In the genomic region with DNA sequence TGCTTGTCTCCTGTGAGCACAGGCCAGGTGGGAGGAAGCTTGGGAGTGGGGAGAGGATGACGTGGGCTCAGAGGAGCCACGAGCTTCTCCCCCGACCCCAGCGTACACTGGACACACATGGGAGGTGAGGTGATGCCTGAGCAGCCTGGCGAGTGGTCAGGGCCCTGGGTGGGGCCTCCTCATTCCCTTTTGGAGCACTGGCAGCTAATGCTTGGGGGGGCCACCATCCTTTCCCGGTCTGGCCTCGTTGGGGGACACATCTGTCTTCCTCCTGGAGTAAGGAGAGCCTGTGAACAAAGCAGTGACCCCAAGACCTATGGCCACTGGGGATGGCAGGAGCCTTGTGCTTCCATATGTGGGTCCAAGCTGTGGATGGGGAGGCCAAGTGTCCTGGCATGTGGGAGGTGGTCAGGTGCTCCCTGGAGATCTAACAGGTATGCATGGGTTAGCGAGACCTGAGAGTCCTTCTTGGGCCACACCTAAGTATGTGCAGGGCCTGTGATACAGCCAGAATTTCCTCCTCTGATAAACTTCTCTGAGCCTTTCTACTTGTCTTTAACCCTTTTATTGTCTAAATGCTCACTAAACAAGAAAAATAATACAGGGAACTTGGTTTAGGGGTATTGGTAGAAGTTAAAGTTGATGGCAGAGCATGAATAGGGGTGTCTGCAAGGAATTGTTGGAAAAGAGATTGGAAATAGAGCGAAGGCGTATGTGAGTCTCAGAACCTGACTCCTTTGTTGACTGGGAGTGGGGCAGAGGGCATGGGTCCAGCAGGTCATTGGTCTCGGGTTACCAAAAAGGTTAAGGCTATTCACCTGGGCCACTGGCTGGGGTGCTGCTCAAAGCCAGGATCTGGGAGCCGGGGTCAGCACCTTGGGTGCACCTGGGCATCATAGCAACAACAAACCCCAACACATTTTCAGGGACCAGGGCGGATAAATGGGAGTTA, we compare ENCODE assay signal across 12 cellular contexts. TPM values are rescaled to one million over a fixed set of nuclear protein-coding genes. Genes with fewer than 3 reads are reported as not detected.
DNase-seq lines count a peak whose midpoint lies in the region; ATAC-seq and TF ChIP-seq lines count a peak whose summit lies in the region.
"Had no signal": no experiment of that assay in that cellular context is flagged by ENCODE, and none has a peak within 500 bp of the region (broad histone marks: within the 10 kb centered on the region; RNA-seq: fewer than 3 reads in every experiment).

No MANE protein-coding gene starts in this region.

- H3K9me3 ChIP-seq in adrenal gland (replicated peaks in 1 of 3): no peaks in the 10 kb centered on the region
- H3K9me3 ChIP-seq in tibial nerve: no peaks in the 10 kb centered on the region

- H3K4me1 Mint-ChIP-seq in activated T-cell treated with anti-CD3 and anti-CD28 coated beads, Interleukin-2, amount 50 U/mL, for 72 hours (ENCODE audit: low read depth): peaks cover 100% of the 10 kb centered on the region
- H3K4me1 Mint-ChIP-seq in activated T-cell treated with anti-CD3 and anti-CD28 coated beads, Interleukin-2, amount 50 U/mL, for 4 hours (ENCODE audit: low read depth): peaks cover 98% of the 10 kb centered on the region
- H3K4me1 Mint-ChIP-seq in naive B cell: peaks cover 72 to 100% (median 87%) of the 10 kb centered on the region in 3 donors

- TF ChIP-seq EP300 in tibial nerve (IDR thresholded peaks at IDR 0.05): no peak

- ATAC-seq in activated T-cell treated with anti-CD3 and anti-CD28 coated beads, Interleukin-2, amount 50 U/mL, for 72 hours (replicated peaks in 1 of 2): no peak
- no peak for ATAC-seq in activated T-cell treated with anti-CD3 and anti-CD28 coated beads, Interleukin-2, amount 50 U/mL, for 4 hours
- ATAC-seq in naive B cell (ENCODE audit: low read depth in 2 of 2): no peak
- no peak for ATAC-seq in HG03432 (IDR thresholded peaks at IDR 0.05; ENCODE audit: unreplicated experiment)
- no peak for ATAC-seq in GM19023 (IDR thresholded peaks at IDR 0.05; ENCODE audit: unreplicated experiment)
- ATAC-seq: GM23338 had no signal

- H3K4me1 ChIP-seq in adrenal gland (replicated peaks in 1 of 2) (peaks cover 25 to 76% of the 10 kb centered on the region in 2 donors), tibial nerve (peaks cover 5 to 100% (median 95%) of the 10 kb centered on the region in 4 donors)

- H3K27ac ChIP-seq in adrenal gland: peak overlapping the region in 4 of 5 donors; percentile 44 to 69 (median 54)
- peak overlapping the region in 3 of 4 donors; percentile 42 to 100 (median 68) for H3K27ac ChIP-seq in tibial nerve

- DNase-seq in activated T-cell treated with anti-CD3 and anti-CD28 coated beads, Interleukin-2, amount 50 U/mL, for 72 hours: no peak
- DNase-seq in activated T-cell treated with anti-CD3 and anti-CD28 coated beads, Interleukin-2, amount 50 U/mL, for 4 hours: no peak
- no peak for DNase-seq in adrenal gland
- DNase-seq in naive B cell: no peak
- no peak for DNase-seq in tibial nerve (ENCODE audit: low spot score in 2 of 2)
- DNase-seq in ureter (ENCODE audit: low spot score): no peak
- DNase-seq: activated CD4-positive, CD25-positive, alpha-beta regulatory T cell treated with anti-CD3 and anti-CD28 coated beads, Interleukin-2, amount 50 U/mL, for 72 hours; aorta; stimulated activated CD4-positive, alpha-beta T cell treated with anti-CD3 and anti-CD28 coated beads, Interleukin-4, amount 100 ng/mL, for 24 hours had no signal

- H3K4me3 ChIP-seq in adrenal gland (no peak overlapping the region), tibial nerve (no peak overlapping the region)
- H3K4me3 ChIP-seq: GM23338 had no signal

- TF ChIP-seq CTCF in adrenal gland (IDR thresholded peaks at IDR 0.05) (no peak), tibial nerve (IDR thresholded peaks at IDR 0.05) (no peak)

- H3K27me3 ChIP-seq in adrenal gland (no peaks in the 10 kb centered on the region), tibial nerve (no peaks in the 10 kb centered on the region)

- H3K36me3 Mint-ChIP-seq in activated T-cell treated with anti-CD3 and anti-CD28 coated beads, Interleukin-2, amount 50 U/mL, for 72 hours (ENCODE audit: insufficient read depth in 2 of 2): peaks cover 0 to 2% of the 10 kb centered on the region in 2 donors
- H3K36me3 Mint-ChIP-seq in activated T-cell treated with anti-CD3 and anti-CD28 coated beads, Interleukin-2, amount 50 U/mL, for 4 hours (ENCODE audit: insufficient read depth): peaks cover 1% of the 10 kb centered on the region
- no peaks in the 10 kb centered on the region for H3K36me3 Mint-ChIP-seq in naive B cell

- no peaks in the 10 kb centered on the region for H3K36me3 ChIP-seq in adrenal gland (replicated peaks in 1 of 2)
- H3K36me3 ChIP-seq in tibial nerve: no peaks in the 10 kb centered on the region

- H3K27ac Mint-ChIP-seq in activated T-cell treated with anti-CD3 and anti-CD28 coated beads, Interleukin-2, amount 50 U/mL, for 72 hours: peak overlapping the region; percentile 51
- peak overlapping the region in 5 of 6 donors; percentile 53 to 78 (median 61) for H3K27ac Mint-ChIP-seq in naive B cell
- H3K27ac Mint-ChIP-seq: GM23338 had no signal

- no peaks in the 10 kb centered on the region for H3K27me3 Mint-ChIP-seq in activated T-cell treated with anti-CD3 and anti-CD28 coated beads, Interleukin-2, amount 50 U/mL, for 72 hours (ENCODE audit: low read depth)
- no peaks in the 10 kb centered on the region for H3K27me3 Mint-ChIP-seq in activated T-cell treated with anti-CD3 and anti-CD28 coated beads, Interleukin-2, amount 50 U/mL, for 4 hours (ENCODE audit: low read depth)
- H3K27me3 Mint-ChIP-seq in naive B cell: no peaks in the 10 kb centered on the region

- H3K9me3 Mint-ChIP-seq in activated T-cell treated with anti-CD3 and anti-CD28 coated beads, Interleukin-2, amount 50 U/mL, for 72 hours: no peaks in the 10 kb centered on the region
- no peaks in the 10 kb centered on the region for H3K9me3 Mint-ChIP-seq in activated T-cell treated with anti-CD3 and anti-CD28 coated beads, Interleukin-2, amount 50 U/mL, for 4 hours
- H3K9me3 Mint-ChIP-seq in naive B cell: no peaks in the 10 kb centered on the region
- H3K9me3 Mint-ChIP-seq: GM23338 had no signal

- 76 to 89% (median 83%) methylated on average over 10 to 13 of the region's 13 CpGs for whole genome bisulfite sequencing in adrenal gland, 4 donors
- 84 to 88% methylated on average over 13 of the region's 13 CpGs for WGBS in tibial nerve, 2 donors

- intact Hi-C loops in adrenal gland (cut with DNase I): no loop called here

- H3K4me3 Mint-ChIP-seq in activated T-cell treated with anti-CD3 and anti-CD28 coated beads, Interleukin-2, amount 50 U/mL, for 72 hours: peak overlapping the region; percentile 34 to 53
- no peak overlapping the region for H3K4me3 Mint-ChIP-seq in activated T-cell treated with anti-CD3 and anti-CD28 coated beads, Interleukin-2, amount 50 U/mL, for 4 hours
- H3K4me3 Mint-ChIP-seq in naive B cell: peak overlapping the region; percentile 38 to 88 (median 64)
- H3K4me3 Mint-ChIP-seq: GM23338 had no signal

- TF ChIP-seq POLR2A in adrenal gland (IDR thresholded peaks at IDR 0.05): no peak
- TF ChIP-seq POLR2A in tibial nerve (IDR thresholded peaks at IDR 0.05): no peak

RNA-seq across cellular contexts. Expression of a gene that starts 9.6 kb away (rescaled TPM):
- 100 to 1,000 TPM; 260 to 273 TPM for total RNA-seq in activated T-cell treated with anti-CD3 and anti-CD28 coated beads, Interleukin-2, amount 50 U/mL, for 72 hours
- 10 to 100 TPM; 75.0 to 82.8 (median 81.8) TPM for total RNA-seq in activated T-cell treated with anti-CD3 and anti-CD28 coated beads, Interleukin-2, amount 50 U/mL, for 4 hours
- total RNA-seq in adrenal gland (10 to 100 TPM; 19.9 to 65.9 (median 37.8) TPM), tibial nerve (10 to 100 TPM; 61.2 to 77.9 (median 75.1) TPM), ureter (77.5 TPM)
- polyA plus RNA-seq in adrenal gland (10 to 100 TPM; 17.3 to 33.5 (median 21.0) TPM), naive B cell (ENCODE audit: low read depth in 6 of 6) (10 to 100 TPM; 16.6 to 58.8 (median 40.0) TPM)
